Comparison of ENCODE assay signal across 1 cellular context in genomic region chr10:122173766-122174435, GRCh38.
TF ChIP-seq lines count a peak whose summit lies in the region.

No MANE protein-coding gene starts in this region.

TF ChIP-seq in HepG2, 621 proteins besides CTCF, POLR2A, EP300 and RAD21:
- TF ChIP-seq ZNF318 (CRISPR knock-in tag; IDR thresholded peaks at IDR 0.05) (no peak), ZNF687 (CRISPR knock-in tag; IDR thresholded peaks at IDR 0.05) (peak; percentile 19; the same call in 1 of the 2 replicates)
